Comparison of ENCODE assay signal across 8 cellular contexts in the genomic region with DNA sequence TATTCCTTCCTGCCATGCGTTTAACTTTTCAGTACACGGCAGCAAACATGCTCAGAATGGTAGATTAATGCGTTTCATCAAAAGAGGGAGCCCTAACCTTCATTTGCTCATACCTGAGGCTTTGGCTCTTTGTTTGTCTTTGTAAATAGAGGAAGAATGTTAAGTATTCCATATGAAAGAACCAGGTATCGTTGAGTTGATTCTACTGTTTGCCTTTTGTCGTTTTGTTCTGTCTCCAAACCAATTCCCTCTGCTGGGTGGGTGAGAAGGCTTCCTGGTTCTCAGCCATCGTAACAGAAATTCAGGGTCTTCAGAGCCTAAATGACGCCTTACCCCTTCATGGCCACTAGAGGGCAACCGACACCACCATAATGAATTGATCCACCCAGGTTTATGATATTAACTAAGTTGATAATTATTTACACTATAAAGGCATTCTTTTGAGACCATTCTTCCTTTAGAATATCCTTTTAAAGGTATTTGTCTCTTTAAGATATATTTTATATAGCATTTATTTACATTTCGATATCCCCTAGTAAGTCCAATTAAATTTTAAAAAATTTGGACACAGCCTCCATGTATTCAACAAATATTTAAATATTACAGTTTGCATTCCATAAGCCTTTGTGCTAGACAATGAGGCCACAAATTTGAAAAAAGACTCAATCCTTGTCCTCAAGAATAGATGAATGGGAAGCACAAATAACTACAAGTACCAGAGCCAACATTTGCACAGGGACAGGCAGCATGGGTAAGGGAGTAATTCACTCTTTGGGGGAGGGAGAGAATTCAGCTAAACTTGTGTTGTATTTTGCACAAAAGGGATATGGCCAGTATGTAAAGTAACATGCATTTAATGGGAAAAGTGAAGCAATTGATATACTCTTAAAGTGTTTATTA. TPM values are rescaled to one million over a fixed set of nuclear protein-coding genes. Genes with fewer than 3 reads are reported as not detected.
A peak's percentile ranks its signal among the peaks of the same experiment; 100 is the strongest.
DNase-seq lines count a peak whose midpoint lies in the region; ATAC-seq, FAIRE-seq and TF ChIP-seq lines count a peak whose summit lies in the region.

No MANE protein-coding gene starts in this region.

- H3K79me2 ChIP-seq in GM23338 (replicated peaks; ENCODE audit: insufficient read depth) (no peaks in the 10 kb centered on the region), trophoblast cell (ENCODE audit: control insufficient read depth, insufficient read depth, low read length, poor library complexity) (no peaks in the 10 kb centered on the region)

- no peaks in the 10 kb centered on the region for H3K27me3 ChIP-seq in GM23338 (ENCODE audit: insufficient read depth)
- no peaks in the 10 kb centered on the region for H3K27me3 ChIP-seq in trophoblast cell (ENCODE audit: insufficient read depth, low read length)

- H2BK5ac ChIP-seq in trophoblast cell (ENCODE audit: low read depth, low read length, poor library complexity), result no peak overlapping the region

- H3K9me3 Mint-ChIP-seq in GM23338, result no peaks in the 10 kb centered on the region

- no peaks in the 10 kb centered on the region for H3F3A ChIP-seq in GM23338 (replicated peaks; ENCODE audit: low read depth)

- H2AFZ ChIP-seq in GM23338 (no peak overlapping the region), trophoblast cell (ENCODE audit: insufficient read depth, low read length, poor library complexity) (no peak overlapping the region)

- no peak overlapping the region for H3K27ac Mint-ChIP-seq in GM23338

- no peaks in the 10 kb centered on the region; the same call in 2 of the 3 replicates for H3K36me3 Mint-ChIP-seq in GM23338 (ENCODE audit: low read depth)

- peaks cover 5% of the 10 kb centered on the region for H3K4me1 ChIP-seq in GM23338 (ENCODE audit: insufficient read depth)
- H3K4me1 ChIP-seq in trophoblast cell (ENCODE audit: control insufficient read depth in 1 of 2, insufficient read depth in 2 of 2, low read length in 2 of 2), result no peaks in the 10 kb centered on the region

- H3K9me2 ChIP-seq in GM23338 (ENCODE audit: insufficient read depth), result no peaks in the 10 kb centered on the region

- H3K4me3 ChIP-seq in GM23338 (0 out of 2 replicates have a peak overlapping the region, but pooled peaks have one; percentile 8), trophoblast cell (ENCODE audit: low read depth, low read length) (no peak overlapping the region)

- peak; percentile 80 for ATAC-seq in GM23338

- no CpG with 5 or more reads among the region's 9 CpGs for WGBS in trophoblast cell (ENCODE audit: extremely low coverage, insufficient coverage, insufficient read length)

- peaks cover 7% of the 10 kb centered on the region for H3K27me3 Mint-ChIP-seq in GM23338 (ENCODE audit: insufficient read depth, low read depth, poor library complexity)

- H3K27ac ChIP-seq in GM23338 (ENCODE audit: low read depth) (no peak overlapping the region), trophoblast cell (ENCODE audit: low read depth, low read length) (no peak overlapping the region)

- no peak overlapping the region for H2BK12ac ChIP-seq in trophoblast cell (ENCODE audit: low read length)

- H3K4me3 Mint-ChIP-seq in GM23338, result peak overlapping the region; percentile 48

- H3K4me2 ChIP-seq in GM23338 (no peak overlapping the region), trophoblast cell (ENCODE audit: low read length) (peak overlapping the region; percentile 24)

- H3K14ac ChIP-seq in trophoblast cell (ENCODE audit: low read length), result no peak overlapping the region

- no peak overlapping the region for H3K9ac ChIP-seq in trophoblast cell (ENCODE audit: low read length)

- H2AK5ac ChIP-seq in trophoblast cell (ENCODE audit: low read length), result no peak overlapping the region

- no peak overlapping the region for H3K23ac ChIP-seq in trophoblast cell (ENCODE audit: low read length)

- TF ChIP-seq CTCF in GM23338 (conservative IDR thresholded peaks at IDR 0.05; ENCODE audit: low read depth in 2 of 2), result peak; percentile 85 to 94

- no peak overlapping the region for H4K91ac ChIP-seq in trophoblast cell (ENCODE audit: low read depth, low read length)

- no peaks in the 10 kb centered on the region for H4K20me1 ChIP-seq in GM23338 (replicated peaks; ENCODE audit: insufficient read depth)

- DNase-seq in GM23338 (ENCODE audit: low spot score) (peak; percentile 74), KG1 (lab: John Stamatoyannopoulos, UW) (peak; percentile 42), RKO (ENCODE audit: low spot score) (peak; percentile 83), globus pallidus (ENCODE audit: low spot score) (peak; percentile 54), trophoblast cell (peak; percentile 38 to 80), occipital lobe (lab: John Stamatoyannopoulos, UW) (no peak)
- peak; percentile 22 for DNase-seq in activated gamma-delta T cell treated with anti-CD3 and anti-CD28 coated beads, Interleukin-2, amount 50 U/mL, for 16 hours (ENCODE audit: low read depth)

- H3K36me3 ChIP-seq in GM23338 (ENCODE audit: insufficient read depth), result no peaks in the 10 kb centered on the region
- H3K36me3 ChIP-seq in trophoblast cell (ENCODE audit: control insufficient read depth in 1 of 2, insufficient read depth in 2 of 2, low read length in 2 of 2), result no peaks in the 10 kb centered on the region

- H3K79me1 ChIP-seq in trophoblast cell (ENCODE audit: low read length), result no peaks in the 10 kb centered on the region

- no peak overlapping the region for H2BK120ac ChIP-seq in trophoblast cell (ENCODE audit: insufficient read depth, low read length, poor library complexity)

- H4K8ac ChIP-seq in trophoblast cell (ENCODE audit: low read depth, low read length), result no peak overlapping the region

- H4K12ac ChIP-seq in trophoblast cell (ENCODE audit: low read depth, low read length), result no peak overlapping the region

- H3K4ac ChIP-seq in trophoblast cell (ENCODE audit: low read depth, low read length), result no peak overlapping the region

- H3K18ac ChIP-seq in trophoblast cell (ENCODE audit: low read length), result no peak overlapping the region

- H3K4me1 Mint-ChIP-seq in GM23338, result peaks cover 19% of the 10 kb centered on the region

- peak; percentile 74 for FAIRE-seq in G401.6 (lab: Jason Lieb, UNC)

- no peaks in the 10 kb centered on the region for H3K9me3 ChIP-seq in trophoblast cell (ENCODE audit: insufficient read depth, low read depth, low read length)

RNA-seq across cellular contexts. Expression of gene TIMM21, which starts 48.1 kb away (rescaled TPM):
- total RNA-seq in GM23338 (2014; rRNA removed; shearing (Covaris generic)), result 33.0 and 49.2 TPM in 2 replicates
- polyA plus RNA-seq in GM23338 (2016; fragmentation: Nextera tagmentation; extraction: Ambion mirVana), result 76.7 and 97.6 TPM in 2 replicates
- 22.1 and 23.3 TPM in 2 replicates for polyA plus RNA-seq in trophoblast cell (2013)
- total RNA-seq in occipital lobe, result 36.0 TPM

RNA-seq across cellular contexts. Expression of gene FBXO15, which starts 48.8 kb away (rescaled TPM):
- 0.21 and 4.1 TPM in 2 replicates for total RNA-seq in GM23338 (2014; rRNA removed; shearing (Covaris generic))
- polyA plus RNA-seq in GM23338 (2016; fragmentation: Nextera tagmentation; extraction: Ambion mirVana), result 0.53 TPM in 1 of 2 replicates, not detected in the other
- polyA plus RNA-seq in trophoblast cell (2013), result 0.72 and 1.0 TPM in 2 replicates
- 3.1 TPM for total RNA-seq in occipital lobe
